ENCODE assay signal across 8 cellular contexts in the genomic region with DNA sequence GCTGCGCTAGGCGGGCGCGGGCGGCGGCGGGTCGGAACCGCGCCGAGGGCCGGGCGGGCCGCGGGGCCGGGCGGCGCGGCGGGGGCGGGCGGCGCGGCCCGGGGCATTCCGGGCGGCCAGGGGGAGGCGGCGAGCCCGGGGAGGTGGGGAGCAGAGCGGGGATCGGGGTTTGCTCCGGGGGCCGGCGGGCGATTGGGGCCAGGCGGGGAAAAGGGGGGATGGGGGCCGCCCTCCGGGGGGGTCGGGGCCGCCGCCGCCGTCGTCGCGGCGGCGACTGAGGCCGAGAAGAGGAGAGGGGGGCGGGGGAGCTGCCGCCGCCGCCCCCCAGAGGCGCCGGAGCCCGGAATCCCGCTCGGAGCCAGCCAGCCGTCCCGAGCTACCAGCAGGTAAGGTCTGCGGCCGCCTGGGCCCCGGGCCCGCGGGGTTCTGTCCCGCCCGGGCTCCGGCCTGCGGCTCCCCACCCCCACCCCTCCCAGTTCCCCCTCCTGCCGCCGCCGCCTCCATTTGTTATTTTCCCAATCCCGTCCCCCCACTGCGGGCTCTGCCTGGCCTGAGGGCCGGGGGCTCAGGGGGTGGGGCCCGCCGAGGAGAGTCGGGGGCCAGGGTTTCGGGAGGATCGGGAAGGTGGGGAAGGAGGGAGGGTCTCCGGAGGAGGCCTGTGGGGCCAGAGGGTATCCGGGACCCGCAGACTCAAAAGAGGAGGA. TPM values are rescaled to one million over a fixed set of nuclear protein-coding genes. Genes with fewer than 3 reads are reported as not detected.
DNase-seq lines count a peak whose midpoint lies in the region; ATAC-seq lines count a peak whose summit lies in the region.

No MANE protein-coding gene starts in this region.

- peak overlapping the region; percentile 47 for H3K4me3 ChIP-seq in CD8-positive, alpha-beta memory T cell (ENCODE audit: low read length)
- H3K4me3 ChIP-seq in effector memory CD4-positive, alpha-beta T cell (ENCODE audit: insufficient read depth, low read depth, low read length, poor library complexity, severe bottlenecking): peak overlapping the region; percentile 83
- H3K4me3 ChIP-seq in muscle layer of duodenum (ENCODE audit: low read depth in 1 of 2, low read length in 2 of 2): peak overlapping the region; percentile 90 to 91

- CTCF ChIA-PET in CD8-positive, alpha-beta memory T cell (lab: Charles Lee): interaction anchor here (1.2 to 8.9 kb wide), 6 partner anchors 9 to 186 kb away, joined by 3 to 88 read pairs (median 68); a partner anchor contains a TSS

- peaks cover 0 to 8% (median 3%) of the 10 kb centered on the region in 3 donors for H3K36me3 Mint-ChIP-seq in CD8-positive, alpha-beta memory T cell

- H3K36me3 ChIP-seq in CD8-positive, alpha-beta memory T cell (ENCODE audit: insufficient read depth, low read length): no peaks in the 10 kb centered on the region
- no peaks in the 10 kb centered on the region for H3K36me3 ChIP-seq in effector memory CD4-positive, alpha-beta T cell (ENCODE audit: control insufficient read depth, insufficient read depth, low read length)
- no peaks in the 10 kb centered on the region for H3K36me3 ChIP-seq in muscle layer of duodenum (ENCODE audit: control insufficient read depth in 1 of 2, insufficient read depth in 2 of 2, low read length in 2 of 2)

- peak overlapping the region; percentile 68 to 99 (median 92) for H3K27ac Mint-ChIP-seq in CD8-positive, alpha-beta memory T cell

- H3K4me1 ChIP-seq in CD8-positive, alpha-beta memory T cell (ENCODE audit: insufficient read depth, low read length): peaks cover 55% of the 10 kb centered on the region
- H3K4me1 ChIP-seq in effector memory CD4-positive, alpha-beta T cell (ENCODE audit: control insufficient read depth, insufficient read depth, low read length, poor library complexity, severe bottlenecking): peaks cover 23% of the 10 kb centered on the region
- H3K4me1 ChIP-seq in muscle layer of duodenum (ENCODE audit: control insufficient read depth in 1 of 2, insufficient read depth in 2 of 2, low read length in 2 of 2): peaks cover 31 to 60% of the 10 kb centered on the region in 2 donors

- H3K4me3 Mint-ChIP-seq in CD8-positive, alpha-beta memory T cell: peak overlapping the region; percentile 82 to 91 (median 87)

- no peaks in the 10 kb centered on the region for H3K9me3 Mint-ChIP-seq in CD8-positive, alpha-beta memory T cell

- POLR2A ChIA-PET in CD8-positive, alpha-beta memory T cell (lab: Charles Lee): interaction anchor here (1.0 to 1.8 kb wide), 4 partner anchors 10 to 33 kb away, joined by 4 to 10 read pairs (median 6); a partner anchor contains a TSS

- no peaks in the 10 kb centered on the region for H3K27me3 Mint-ChIP-seq in CD8-positive, alpha-beta memory T cell

- H3K4me1 Mint-ChIP-seq in CD8-positive, alpha-beta memory T cell: peaks cover 36 to 62% (median 51%) of the 10 kb centered on the region in 3 donors

- DNase-seq in CD8-positive, alpha-beta memory T cell: peak in 1 of 5 donors; percentile 59
- DNase-seq in NCI-H69 (lab: John Stamatoyannopoulos, UW): peak; percentile 43
- no peak for DNase-seq in effector memory CD4-positive, alpha-beta T cell
- DNase-seq in NCI-H2081 (lab: John Stamatoyannopoulos, UW): no peak
- no peak for DNase-seq in NCI-H524 (lab: John Stamatoyannopoulos, UW)

- no peaks in the 10 kb centered on the region for H3K27me3 ChIP-seq in CD8-positive, alpha-beta memory T cell (ENCODE audit: insufficient read depth, low read length, poor library complexity, severe bottlenecking)
- no peaks in the 10 kb centered on the region for H3K27me3 ChIP-seq in effector memory CD4-positive, alpha-beta T cell (replicated peaks; ENCODE audit: control insufficient read depth, insufficient read depth, low read length, poor library complexity, severe bottlenecking)
- no peaks in the 10 kb centered on the region for H3K27me3 ChIP-seq in muscle layer of duodenum (ENCODE audit: low read depth, low read length)

- no peak for ATAC-seq in GM18873 (IDR thresholded peaks at IDR 0.05; ENCODE audit: low FRiP score, unreplicated experiment)
- no peak for ATAC-seq in HG02642 (IDR thresholded peaks at IDR 0.05; ENCODE audit: poor library complexity, unreplicated experiment)

- H3K27ac ChIP-seq in CD8-positive, alpha-beta memory T cell (ENCODE audit: low read depth, low read length): peak overlapping the region; percentile 65
- H3K27ac ChIP-seq in effector memory CD4-positive, alpha-beta T cell (ENCODE audit: insufficient read depth, low read length, poor library complexity, severe bottlenecking): peak overlapping the region; percentile 76
- H3K27ac ChIP-seq in muscle layer of duodenum (ENCODE audit: low read length): peak overlapping the region; percentile 88

- H3K9me3 ChIP-seq in CD8-positive, alpha-beta memory T cell (ENCODE audit: low read length): no peaks in the 10 kb centered on the region
- no peaks in the 10 kb centered on the region for H3K9me3 ChIP-seq in effector memory CD4-positive, alpha-beta T cell (ENCODE audit: control insufficient read depth, low read length)
- H3K9me3 ChIP-seq in muscle layer of duodenum (ENCODE audit: control insufficient read depth in 1 of 2, low read length in 2 of 2): no peaks in the 10 kb centered on the region

RNA-seq across cellular contexts. Expression of a gene that starts 0.4 kb away (rescaled TPM):
- 10 to 100 TPM; 54.8 to 60.4 TPM for total RNA-seq in CD8-positive, alpha-beta memory T cell
- polyA plus RNA-seq in CD8-positive, alpha-beta memory T cell: 0.62 TPM

RNA-seq across cellular contexts. Expression of a gene that starts 13.8 kb away (rescaled TPM):
- 100 to 1,000 TPM; 125 to 131 TPM for total RNA-seq in CD8-positive, alpha-beta memory T cell
- polyA plus RNA-seq in CD8-positive, alpha-beta memory T cell: 36.4 TPM

RNA-seq across cellular contexts. Expression of a gene that starts 15.5 kb away (rescaled TPM):
- not detected for total RNA-seq in CD8-positive, alpha-beta memory T cell
- polyA plus RNA-seq in CD8-positive, alpha-beta memory T cell: not detected

RNA-seq across cellular contexts. Expression of a gene that starts 15.7 kb away (rescaled TPM):
- total RNA-seq in CD8-positive, alpha-beta memory T cell: 100 to 1,000 TPM; 297 to 304 TPM
- 259 TPM for polyA plus RNA-seq in CD8-positive, alpha-beta memory T cell

RNA-seq across cellular contexts. Expression of a gene that starts 23.0 kb away (rescaled TPM):
- total RNA-seq in CD8-positive, alpha-beta memory T cell: 100 to 1,000 TPM; 456 to 460 TPM
- 379 TPM for polyA plus RNA-seq in CD8-positive, alpha-beta memory T cell
